In the genomic region with DNA sequence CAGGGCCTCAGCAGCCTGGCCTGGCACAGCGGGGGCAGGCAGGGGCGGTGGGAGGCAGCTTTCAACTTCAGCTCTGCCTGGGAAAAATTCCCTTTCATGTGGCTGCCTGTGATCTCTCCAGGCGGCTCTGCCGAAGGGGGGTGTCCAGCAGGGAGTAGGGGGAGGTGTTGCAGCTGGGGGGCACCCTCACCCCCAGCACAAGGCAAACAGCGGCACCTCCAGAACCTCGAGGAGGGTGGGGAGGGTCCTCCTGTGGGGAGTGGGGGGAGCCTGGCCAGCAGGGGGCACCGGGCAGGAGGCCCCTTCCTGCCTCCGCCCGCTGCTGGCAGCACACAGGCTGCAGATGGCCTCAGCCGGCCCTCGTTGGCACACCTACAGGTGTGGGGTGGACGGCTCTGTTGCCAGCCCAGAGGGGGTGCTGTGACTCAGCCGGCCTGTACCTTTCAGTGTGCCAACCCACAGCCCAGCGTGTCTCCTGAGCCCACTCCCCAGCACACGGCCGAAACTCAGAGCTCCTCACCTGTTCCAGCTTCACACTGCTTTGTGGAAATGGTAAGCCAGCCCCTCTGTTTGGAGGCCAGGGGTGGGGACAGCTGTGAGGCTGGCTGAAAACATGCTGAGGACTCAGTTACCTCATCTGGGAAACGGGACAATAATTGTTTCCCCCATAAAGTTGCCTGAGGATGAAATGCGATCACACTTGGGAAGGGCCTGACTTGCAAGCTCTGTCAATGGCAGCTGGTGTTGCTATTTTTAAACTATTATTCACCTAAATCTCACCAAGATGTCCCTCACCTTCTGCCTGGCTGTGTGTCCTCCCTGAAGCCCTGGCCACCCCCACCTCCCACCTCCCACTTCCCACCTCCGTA, we compare ENCODE assay signal across 1 cellular context.
TF ChIP-seq lines count a peak whose summit lies in the region.

No MANE protein-coding gene starts in this region.

TF ChIP-seq in H1, 55 proteins besides CTCF, POLR2A, EP300 and RAD21 (continued from another document):
- TF ChIP-seq PHF8 (conservative IDR thresholded peaks at IDR 0.05; ENCODE audit: low read depth, low read length), result no peak
- no peak for TF ChIP-seq BACH1 (IDR thresholded peaks at IDR 0.05; ENCODE audit: low read length)
- TF ChIP-seq RFX5 (IDR thresholded peaks at IDR 0.05; ENCODE audit: borderline replicate concordance, low read depth, low read length), result no peak
- peak; percentile 89; the same call in 1 of the 2 replicates for TF ChIP-seq KDM1A (IDR thresholded peaks at IDR 0.05; ENCODE audit: borderline replicate concordance, low read length)
- peak; percentile 32 for TF ChIP-seq CTBP2 (IDR thresholded peaks at IDR 0.05; ENCODE audit: borderline replicate concordance, insufficient read depth, insufficient read length, low read length)
- TF ChIP-seq CREB1 (IDR thresholded peaks at IDR 0.05), result no peak
- peak in 1 of 2 experiments; percentile 70; a peak in 1 of 4 replicates for TF ChIP-seq HDAC2 (IDR thresholded peaks at IDR 0.05; ENCODE audit: borderline replicate concordance in 1 of 2, low read depth in 2 of 2, low read length in 2 of 2)
- no peak for TF ChIP-seq FOSL1 (IDR thresholded peaks at IDR 0.05; ENCODE audit: insufficient read depth, low read depth, low read length)
- no peak for TF ChIP-seq JUND (IDR thresholded peaks at IDR 0.05; ENCODE audit: low read length)
- TF ChIP-seq TEAD4 (IDR thresholded peaks at IDR 0.05; ENCODE audit: low read depth, low read length), result no peak
- no peak for TF ChIP-seq GABPA (IDR thresholded peaks at IDR 0.05; ENCODE audit: borderline replicate concordance, insufficient read depth, low read length)
